Comparison of ENCODE assay signal across 1 cellular context in the genomic region with DNA sequence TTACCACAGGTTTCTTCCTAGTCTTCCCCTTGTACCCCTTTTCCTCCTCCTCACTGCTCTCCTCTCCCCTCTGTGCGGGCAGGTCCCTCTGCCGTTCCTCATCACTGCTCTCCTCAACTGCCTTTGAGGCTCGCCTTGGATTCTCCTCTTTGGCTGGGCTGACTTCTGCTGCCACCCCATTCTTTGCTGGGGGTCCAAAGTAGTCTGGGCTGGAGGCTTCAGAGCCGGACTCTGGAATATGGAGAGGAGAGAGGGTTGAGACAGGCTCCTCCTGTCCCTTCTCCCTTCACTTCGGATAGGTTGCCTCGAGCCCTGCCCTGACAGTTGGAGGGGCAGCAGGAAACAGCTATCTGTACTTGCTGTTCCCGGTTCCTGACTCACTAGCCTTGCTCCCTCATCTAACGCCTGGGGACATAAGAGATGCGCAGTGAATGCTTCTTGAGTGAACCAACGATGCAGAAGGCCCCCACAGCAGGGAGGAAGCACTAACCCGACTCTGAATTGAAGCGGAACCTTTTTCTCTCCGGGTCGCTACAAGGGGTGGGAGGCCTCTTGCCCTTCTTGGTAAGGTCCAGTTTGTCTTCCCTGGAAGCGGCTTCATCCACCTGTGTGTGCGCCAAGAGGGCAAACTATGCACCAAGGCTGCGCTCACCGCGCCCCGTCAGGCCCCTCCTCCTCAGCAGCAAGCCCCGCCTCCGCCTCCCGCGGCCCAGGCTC.
TF ChIP-seq lines count a peak whose summit lies in the region.

No MANE protein-coding gene starts in this region.

TF ChIP-seq in HEK293, 187 proteins besides CTCF, POLR2A, EP300 and RAD21 (continued from another document):
- TF ChIP-seq ZNF513 (tag by site-specific recombination; IDR thresholded peaks at IDR 0.05) (no peak), SCRT1 (tag by site-specific recombination; IDR thresholded peaks at IDR 0.05; ENCODE audit: borderline replicate concordance) (no peak; the same call in 1 of the 2 replicates), ZBTB21 (tag by site-specific recombination; IDR thresholded peaks at IDR 0.05) (no peak)
